12 cellular contexts compared by ENCODE assay signal in the genomic region with DNA sequence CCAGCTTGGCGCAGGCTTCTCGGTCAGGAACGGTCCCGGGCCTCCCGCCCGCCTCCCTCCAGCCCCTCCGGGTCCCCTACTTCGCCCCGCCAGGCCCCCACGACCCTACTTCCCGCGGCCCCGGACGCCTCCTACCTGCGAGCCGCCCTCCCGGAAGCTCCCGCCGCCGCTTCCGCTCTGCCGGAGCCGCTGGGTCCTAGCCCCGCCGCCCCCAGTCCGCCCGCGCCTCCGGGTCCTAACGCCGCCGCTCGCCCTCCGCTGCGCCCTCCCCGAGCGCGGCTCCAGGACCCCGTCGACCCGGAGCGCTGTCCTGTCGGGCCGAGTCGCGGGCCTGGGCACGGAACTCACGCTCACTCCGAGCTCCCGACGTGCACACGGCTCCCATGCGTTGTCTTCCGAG. TPM values are rescaled to one million over a fixed set of nuclear protein-coding genes. Genes with fewer than 3 reads are reported as not detected.
DNase-seq lines count a peak whose midpoint lies in the region; ATAC-seq and TF ChIP-seq lines count a peak whose summit lies in the region.
"Not testable (repeated sequence)": the region's sequence is repeated elsewhere in the genome, so short reads cannot be mapped to it uniquely, and the experiment has no call there.
"Had no signal": no experiment of that assay in that cellular context is flagged by ENCODE, and none has a peak within 500 bp of the region (broad histone marks: within the 10 kb centered on the region; RNA-seq: fewer than 3 reads in every experiment).

No MANE protein-coding gene starts in this region.

- intact Hi-C loops in left ventricle myocardium inferior (cut with micrococcal nuclease); sigmoid colon (cut with DNase I): not testable (repeated sequence)

- TF ChIP-seq POLR2A in Peyer's patch (IDR thresholded peaks at IDR 0.05); sigmoid colon (IDR thresholded peaks at IDR 0.05); suprapubic skin (IDR thresholded peaks at IDR 0.05): not testable (repeated sequence)

- not testable (repeated sequence) for H3K36me3 Mint-ChIP-seq in activated CD4-positive, alpha-beta T cell treated with anti-CD3 and anti-CD28 coated beads, Interleukin-2, amount 10 ng/mL, durations not matched to agents 7 days and 5 days (ENCODE audit: low read depth); activated naive CD8-positive, alpha-beta T cell treated with anti-CD3 and anti-CD28 coated beads, Interleukin-2, amount 10 ng/mL, durations not matched to agents 7 days and 5 days

- H3K4me3 Mint-ChIP-seq in activated CD4-positive, alpha-beta T cell treated with anti-CD3 and anti-CD28 coated beads, Interleukin-2, amount 10 ng/mL, durations not matched to agents 7 days and 5 days; activated naive CD8-positive, alpha-beta T cell treated with anti-CD3 and anti-CD28 coated beads, Interleukin-2, amount 10 ng/mL, durations not matched to agents 7 days and 5 days: not testable (repeated sequence)

- H3K27ac Mint-ChIP-seq in activated CD4-positive, alpha-beta T cell treated with anti-CD3 and anti-CD28 coated beads, Interleukin-2, amount 10 ng/mL, durations not matched to agents 7 days and 5 days; activated naive CD8-positive, alpha-beta T cell treated with anti-CD3 and anti-CD28 coated beads, Interleukin-2, amount 10 ng/mL, durations not matched to agents 7 days and 5 days: not testable (repeated sequence)

- H3K9me3 Mint-ChIP-seq in activated CD4-positive, alpha-beta T cell treated with anti-CD3 and anti-CD28 coated beads, Interleukin-2, amount 10 ng/mL, durations not matched to agents 7 days and 5 days; activated naive CD8-positive, alpha-beta T cell treated with anti-CD3 and anti-CD28 coated beads, Interleukin-2, amount 10 ng/mL, durations not matched to agents 7 days and 5 days: not testable (repeated sequence)

- not testable (repeated sequence) for TF ChIP-seq CTCF in Peyer's patch (IDR thresholded peaks at IDR 0.05); left ventricle myocardium inferior (IDR thresholded peaks at IDR 0.05; ENCODE audit: borderline replicate concordance); sigmoid colon (IDR thresholded peaks at IDR 0.05); suprapubic skin (IDR thresholded peaks at IDR 0.05)

- not testable (repeated sequence) for TF ChIP-seq EP300 in sigmoid colon (IDR thresholded peaks at IDR 0.05); suprapubic skin (IDR thresholded peaks at IDR 0.05)

- H3K4me1 ChIP-seq in Peyer's patch, left ventricle myocardium inferior, sigmoid colon, suprapubic skin: not testable (repeated sequence)

- H3K4me3 ChIP-seq in Peyer's patch (peak overlapping the region in 2 of 4 donors; percentile 22 to 37), left ventricle myocardium inferior (peak overlapping the region; percentile 54), sigmoid colon (peak overlapping the region in 3 of 4 donors; percentile 22 to 30 (median 27)), suprapubic skin (peak overlapping the region; percentile 38)

- ATAC-seq in activated naive CD8-positive, alpha-beta T cell treated with anti-CD3 and anti-CD28 coated beads, Interleukin-2, amount 10 ng/mL, durations not matched to agents 7 days and 5 days (ENCODE audit: low read depth): not testable (repeated sequence)

- not testable (repeated sequence) for H3K36me3 ChIP-seq in Peyer's patch, left ventricle myocardium inferior, sigmoid colon, suprapubic skin

- not testable (repeated sequence) for H3K27me3 ChIP-seq in Peyer's patch; left ventricle myocardium inferior (ENCODE audit: low read depth); sigmoid colon; suprapubic skin

- H3K4me1 Mint-ChIP-seq in activated CD4-positive, alpha-beta T cell treated with anti-CD3 and anti-CD28 coated beads, Interleukin-2, amount 10 ng/mL, durations not matched to agents 7 days and 5 days; activated naive CD8-positive, alpha-beta T cell treated with anti-CD3 and anti-CD28 coated beads, Interleukin-2, amount 10 ng/mL, durations not matched to agents 7 days and 5 days: not testable (repeated sequence)

- not testable (repeated sequence) for H3K27ac ChIP-seq in Peyer's patch; left ventricle myocardium inferior (replicated peaks); sigmoid colon; suprapubic skin

- DNase-seq in Peyer's patch (peak in 2 of 3 donors; percentile 22 to 53), left ventricle myocardium inferior (peak; percentile 43)
- DNase-seq in activated CD4-positive, alpha-beta T cell treated with anti-CD3 and anti-CD28 coated beads, Interleukin-2, amount 10 ng/mL, durations not matched to agents 7 days and 5 days: peak; percentile 25
- peak; percentile 66 for DNase-seq in activated T-cell treated with anti-CD3 and anti-CD28 coated beads, Interleukin-2, amount 50 U/mL, for 1 hour
- peak; percentile 52 for DNase-seq in activated naive CD8-positive, alpha-beta T cell treated with anti-CD3 and anti-CD28 coated beads, Interleukin-2, amount 10 ng/mL, durations not matched to agents 7 days and 5 days
- DNase-seq in sigmoid colon; suprapubic skin (ENCODE audit: low spot score in 2 of 2): not testable (repeated sequence)
- DNase-seq in stimulated activated CD4-positive, alpha-beta T cell treated with anti-CD3 and anti-CD28 coated beads, TNF-alpha, amount 100 ng/mL, for 48 hours (ENCODE audit: low read depth in 3 of 3): peak in 2 of 3 donors; percentile 2 to 32

- POLR2A ChIA-PET in activated CD4-positive, alpha-beta T cell treated with anti-CD3 and anti-CD28 coated beads, Interleukin-2, amount 10 ng/mL, durations not matched to agents 7 days and 5 days (lab: Charles Lee); activated naive CD8-positive, alpha-beta T cell treated with anti-CD3 and anti-CD28 coated beads, Interleukin-2, amount 10 ng/mL, durations not matched to agents 7 days and 5 days (lab: Charles Lee): not testable (repeated sequence)

- H3K27me3 Mint-ChIP-seq in activated CD4-positive, alpha-beta T cell treated with anti-CD3 and anti-CD28 coated beads, Interleukin-2, amount 10 ng/mL, durations not matched to agents 7 days and 5 days; activated naive CD8-positive, alpha-beta T cell treated with anti-CD3 and anti-CD28 coated beads, Interleukin-2, amount 10 ng/mL, durations not matched to agents 7 days and 5 days: not testable (repeated sequence)

- CTCF ChIA-PET in activated CD4-positive, alpha-beta T cell treated with anti-CD3 and anti-CD28 coated beads, Interleukin-2, amount 10 ng/mL, durations not matched to agents 7 days and 5 days (lab: Charles Lee): not testable (repeated sequence)

- WGBS in sigmoid colon, 2 donors: 0 to 1% methylated on average over 17 to 19 of the region's 54 CpGs
- no CpG with 5 or more reads among the region's 54 CpGs for WGBS in suprapubic skin

- not testable (repeated sequence) for H3K9me3 ChIP-seq in Peyer's patch; left ventricle myocardium inferior (replicated peaks); sigmoid colon; suprapubic skin

RNA-seq across cellular contexts. Expression of a gene that starts 36.1 kb away (rescaled TPM):
- total RNA-seq in Peyer's patch (not detected), left ventricle myocardium inferior (not detected), sigmoid colon (not detected), suprapubic skin (not detected)
- total RNA-seq in activated CD4-positive, alpha-beta T cell treated with anti-CD3 and anti-CD28 coated beads, Interleukin-2, amount 10 ng/mL, durations not matched to agents 7 days and 5 days: not detected
- total RNA-seq in activated naive CD8-positive, alpha-beta T cell treated with anti-CD3 and anti-CD28 coated beads, Interleukin-2, amount 10 ng/mL, durations not matched to agents 7 days and 5 days: not detected
- polyA plus RNA-seq in sigmoid colon: not detected
- total RNA-seq: osteocyte, RPMI7951 had no signal
- polyA plus RNA-seq: IgD-negative memory B cell, small intestine had no signal
